In the genomic region with DNA sequence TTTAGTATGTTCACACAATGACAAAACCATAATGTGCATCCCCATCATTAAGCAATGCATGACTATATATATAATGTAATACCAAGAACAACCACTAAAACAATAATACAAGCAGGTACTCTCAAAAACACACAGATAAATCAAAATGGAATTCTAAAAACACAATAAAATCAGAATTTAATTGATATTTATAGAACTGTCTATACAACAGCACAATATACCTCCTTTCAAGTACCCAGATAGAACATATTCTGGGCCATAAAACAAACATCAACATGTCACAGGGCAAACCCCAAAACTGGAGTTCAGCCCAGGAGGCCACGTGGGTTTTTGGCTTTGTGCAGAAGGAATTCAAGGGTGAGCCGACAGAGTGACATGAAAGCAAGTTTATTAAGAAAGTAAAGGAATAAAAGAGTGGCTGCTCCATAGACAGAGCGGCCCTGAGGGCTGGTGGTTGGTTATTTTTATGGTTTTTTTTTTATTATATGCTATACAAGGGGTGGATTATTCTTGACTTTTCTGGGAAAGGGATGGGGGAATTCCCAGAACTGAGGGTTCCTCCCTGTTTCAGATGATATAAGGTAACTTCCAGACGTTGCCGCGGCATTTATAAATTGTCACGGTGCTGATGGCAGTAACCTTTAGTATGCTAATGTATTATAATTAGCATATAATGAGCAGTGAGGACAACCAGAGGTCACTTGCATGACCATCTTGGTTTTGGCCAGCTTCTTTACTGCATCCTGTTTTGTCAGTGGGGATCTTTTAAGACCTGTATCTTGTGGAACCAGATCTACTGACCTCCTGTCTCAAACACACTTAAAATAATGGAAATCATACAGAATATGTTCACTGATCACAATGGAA, we compare ENCODE assay signal across 11 cellular contexts. TPM values are rescaled to one million over a fixed set of nuclear protein-coding genes. Genes with fewer than 3 reads are reported as not detected.
DNase-seq lines count a peak whose midpoint lies in the region; ATAC-seq, FAIRE-seq and TF ChIP-seq lines count a peak whose summit lies in the region.
"Had no signal": no experiment of that assay in that cellular context is flagged by ENCODE, and none has a peak within 500 bp of the region (broad histone marks: within the 10 kb centered on the region; RNA-seq: fewer than 3 reads in every experiment).

No MANE protein-coding gene starts in this region.

- intact Hi-C loops in Right ventricle myocardium superior (cut with DNase I): no loop called here
- intact Hi-C loops in Right ventricle myocardium inferior (cut with DNase I): no loop called here
- intact Hi-C loops in left ventricle myocardium inferior (cut with micrococcal nuclease): no loop called here

- DNase-seq in Right ventricle myocardium superior (peak; percentile 48), Right ventricle myocardium inferior (ENCODE audit: missing footprints) (no peak), astrocyte (ENCODE audit: low read depth) (peak; percentile 75), left ventricle myocardium inferior (no peak), type B pancreatic cell (ENCODE audit: extremely low spot score, unreplicated experiment) (no peak), neural progenitor cell (ENCODE audit: low spot score) (no peak)
- DNase-seq: naive thymus-derived CD4-positive, alpha-beta T cell; NCI-H524 treated with DMSO at 0.1 percent for 48 hours had no signal

- H3K36me3 ChIP-seq in astrocyte (ENCODE audit: insufficient read depth, low read length) (no peaks in the 10 kb centered on the region), left ventricle myocardium inferior (no peaks in the 10 kb centered on the region), neural progenitor cell (no peaks in the 10 kb centered on the region)
- H3K36me3 ChIP-seq: breast epithelium had no signal

- H3F3A ChIP-seq in neural progenitor cell (ENCODE audit: low read depth): peaks cover 11% of the 10 kb centered on the region

- FAIRE-seq in astrocyte (lab: Jason Lieb, UNC): peak; percentile 56

- H3K27me3 ChIP-seq in astrocyte (ENCODE audit: insufficient read depth, low read length) (no peaks in the 10 kb centered on the region), left ventricle myocardium inferior (ENCODE audit: low read depth) (no peaks in the 10 kb centered on the region), neural progenitor cell (no peaks in the 10 kb centered on the region)
- H3K27me3 ChIP-seq: breast epithelium had no signal

- no peak for TF ChIP-seq CTCF in astrocyte (IDR thresholded peaks at IDR 0.05; ENCODE audit: insufficient read depth, low read depth, low read length)
- peak; percentile 18 for TF ChIP-seq CTCF in left ventricle myocardium inferior (IDR thresholded peaks at IDR 0.05; ENCODE audit: borderline replicate concordance)
- TF ChIP-seq CTCF in type B pancreatic cell (conservative IDR thresholded peaks at IDR 0.05): peak; percentile 53
- TF ChIP-seq CTCF in neural progenitor cell (IDR thresholded peaks at IDR 0.05): no peak

- peak overlapping the region; percentile 30 for H3K4me2 ChIP-seq in astrocyte (ENCODE audit: low read length)
- H3K4me2 ChIP-seq in neural progenitor cell: no peak overlapping the region

- H3K4me1 ChIP-seq in astrocyte (ENCODE audit: insufficient read depth, low read length) (peaks cover 5% of the 10 kb centered on the region), left ventricle myocardium inferior (peaks cover 8% of the 10 kb centered on the region), neural progenitor cell (no peaks in the 10 kb centered on the region)
- H3K4me1 ChIP-seq: breast epithelium had no signal

- H3K27ac Mint-ChIP-seq in astrocyte (ENCODE audit: unreplicated experiment) (no peak overlapping the region), type B pancreatic cell (no peak overlapping the region), neural progenitor cell (no peak overlapping the region)

- H3K27ac ChIP-seq in astrocyte (ENCODE audit: low read depth, low read length) (no peak overlapping the region), left ventricle myocardium inferior (replicated peaks) (no peak overlapping the region), neural progenitor cell (no peak overlapping the region)
- H3K27ac ChIP-seq: breast epithelium had no signal

- no peak overlapping the region for H2AFZ ChIP-seq in astrocyte (ENCODE audit: low read depth, low read length)
- no peak overlapping the region for H2AFZ ChIP-seq in neural progenitor cell (replicated peaks)

- H4K20me1 ChIP-seq in astrocyte (ENCODE audit: insufficient read depth, low read length): peaks cover 62% of the 10 kb centered on the region
- H4K20me1 ChIP-seq in neural progenitor cell (ENCODE audit: low read depth): no peaks in the 10 kb centered on the region

- peaks cover 13% of the 10 kb centered on the region for H3K36me3 Mint-ChIP-seq in astrocyte (ENCODE audit: low read depth, unreplicated experiment)
- peaks cover 20% of the 10 kb centered on the region for H3K36me3 Mint-ChIP-seq in type B pancreatic cell
- H3K36me3 Mint-ChIP-seq in neural progenitor cell: peaks cover 48% of the 10 kb centered on the region

- H3K9ac ChIP-seq in astrocyte (ENCODE audit: low read length) (no peak overlapping the region), neural progenitor cell (no peak overlapping the region)

- ATAC-seq in Right ventricle myocardium superior (ENCODE audit: poor library complexity): peak; percentile 61
- no peak for ATAC-seq in Right ventricle myocardium inferior
- no peak for ATAC-seq in HG03460 (IDR thresholded peaks at IDR 0.05; ENCODE audit: unreplicated experiment)
- ATAC-seq in GM19463 (IDR thresholded peaks at IDR 0.05; ENCODE audit: unreplicated experiment): no peak
- ATAC-seq: naive thymus-derived CD4-positive, alpha-beta T cell had no signal

- no peaks in the 10 kb centered on the region for H3K27me3 Mint-ChIP-seq in astrocyte (ENCODE audit: low read depth, unreplicated experiment)
- no peaks in the 10 kb centered on the region for H3K27me3 Mint-ChIP-seq in type B pancreatic cell
- peaks cover 4% of the 10 kb centered on the region for H3K27me3 Mint-ChIP-seq in neural progenitor cell (ENCODE audit: insufficient read depth, low read depth)

- H3K9me3 ChIP-seq in astrocyte (ENCODE audit: insufficient read depth, low read depth, low read length) (no peaks in the 10 kb centered on the region), left ventricle myocardium inferior (replicated peaks) (no peaks in the 10 kb centered on the region), neural progenitor cell (ENCODE audit: low read depth) (peaks cover 4% of the 10 kb centered on the region)
- H3K9me3 ChIP-seq: breast epithelium had no signal

- no peak overlapping the region for H3K4me3 Mint-ChIP-seq in astrocyte (ENCODE audit: unreplicated experiment)
- peak overlapping the region; percentile 5 for H3K4me3 Mint-ChIP-seq in type B pancreatic cell
- H3K4me3 Mint-ChIP-seq in neural progenitor cell: no peak overlapping the region

- H3K9me3 Mint-ChIP-seq in astrocyte (ENCODE audit: unreplicated experiment) (peaks cover 2% of the 10 kb centered on the region), type B pancreatic cell (peaks cover 10% of the 10 kb centered on the region), neural progenitor cell (peaks cover 51% of the 10 kb centered on the region)

- H3K4me3 ChIP-seq in astrocyte (ENCODE audit: insufficient read depth, low read depth, low read length) (no peak overlapping the region), left ventricle myocardium inferior (no peak overlapping the region), neural progenitor cell (no peak overlapping the region)

- peaks cover 16% of the 10 kb centered on the region for H3K4me1 Mint-ChIP-seq in astrocyte (ENCODE audit: low read depth, unreplicated experiment)
- peaks cover 24% of the 10 kb centered on the region for H3K4me1 Mint-ChIP-seq in type B pancreatic cell (ENCODE audit: unreplicated experiment)
- H3K4me1 Mint-ChIP-seq in neural progenitor cell: peaks cover 4% of the 10 kb centered on the region

- H3K79me2 ChIP-seq in astrocyte (ENCODE audit: insufficient read depth, low read length) (peaks cover 100% of the 10 kb centered on the region), neural progenitor cell (ENCODE audit: low read depth) (peaks cover 99% of the 10 kb centered on the region)

RNA-seq across cellular contexts. Expression of a gene that starts 5.6 kb away (rescaled TPM):
- total RNA-seq in Right ventricle myocardium superior (10.8 TPM), Right ventricle myocardium inferior (12.0 TPM), astrocyte (21.4 and 22.3 TPM in 2 replicates), left ventricle myocardium inferior (10.9 TPM), type B pancreatic cell (ENCODE audit: low replicate concordance) (9.4 and 17.4 TPM in 2 replicates), neural progenitor cell (ENCODE audit: low replicate concordance) (26.9 and 43.7 TPM in 2 replicates)

RNA-seq across cellular contexts. Expression of a gene that starts 44.3 kb away (rescaled TPM):
- total RNA-seq in Right ventricle myocardium superior (12.7 TPM), Right ventricle myocardium inferior (15.4 TPM), astrocyte (8.9 and 9.7 TPM in 2 replicates), left ventricle myocardium inferior (11.2 TPM), type B pancreatic cell (ENCODE audit: low replicate concordance) (1.5 and 3.8 TPM in 2 replicates), neural progenitor cell (ENCODE audit: low replicate concordance) (0.84 and 1.5 TPM in 2 replicates)

Comparison
In these comparisons a context has a peak if more than half of its experiments do, and no peak if none do; other contexts are left out.
1. DNase-seq: peak in Right ventricle myocardium superior (single experiment) and astrocyte (single experiment); none in Right ventricle myocardium inferior (single experiment), left ventricle myocardium inferior (single experiment), type B pancreatic cell (single experiment) and neural progenitor cell (single experiment).
2. CTCF ChIP-seq: peak in left ventricle myocardium inferior (single experiment) and type B pancreatic cell (single experiment); none in astrocyte (single experiment) and neural progenitor cell (single experiment).